In the genomic region with DNA sequence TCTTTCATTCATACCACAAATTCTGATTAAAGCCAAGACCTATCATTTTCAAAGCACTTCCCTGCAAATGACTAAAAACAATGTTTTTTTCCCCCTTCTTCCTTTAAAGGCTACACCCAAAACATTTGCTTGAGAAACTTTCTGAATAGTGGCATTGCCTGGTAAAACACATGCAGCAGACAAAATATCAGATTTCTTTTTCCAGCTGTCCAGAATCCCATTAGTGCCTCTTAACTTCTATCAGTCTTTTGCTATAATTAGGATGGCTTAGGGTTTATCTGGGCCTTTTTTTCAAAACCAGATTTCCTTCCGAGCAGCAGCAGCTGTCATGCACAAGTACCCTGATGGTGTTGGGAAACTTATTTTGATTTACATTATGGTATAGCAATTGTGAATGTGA, we compare ENCODE assay signal across 11 cellular contexts. TPM values are rescaled to one million over a fixed set of nuclear protein-coding genes. Genes with fewer than 3 reads are reported as not detected.
DNase-seq lines count a peak whose midpoint lies in the region; ATAC-seq and TF ChIP-seq lines count a peak whose summit lies in the region.
"Had no signal": no experiment of that assay in that cellular context is flagged by ENCODE, and none has a peak within 500 bp of the region (broad histone marks: within the 10 kb centered on the region; RNA-seq: fewer than 3 reads in every experiment).

No MANE protein-coding gene starts in this region.

- ATAC-seq in natural killer cell (no peak), GM18867 (IDR thresholded peaks at IDR 0.05; ENCODE audit: unreplicated experiment) (no peak)

- H3K4me1 Mint-ChIP-seq in natural killer cell: peaks cover 19% of the 10 kb centered on the region in 2 donors

- H3K27me3 ChIP-seq in sigmoid colon: no peaks in the 10 kb centered on the region

- no peak overlapping the region for H3K27ac Mint-ChIP-seq in natural killer cell

- H3K4me1 ChIP-seq in sigmoid colon: peaks cover 0 to 12% (median 5%) of the 10 kb centered on the region in 4 donors

- intact Hi-C loops in natural killer cell (cut with micrococcal nuclease): no loop called here
- intact Hi-C loops in sigmoid colon (cut with DNase I): no loop called here

- DNase-seq in DMS 273 treated with DMSO at 0.1 percent for 48 hours (lab: John Stamatoyannopoulos, UW) (peak; percentile 94), NCI-H1694 (lab: John Stamatoyannopoulos, UW) (peak; percentile 9), choroid plexus epithelial cell (ENCODE audit: low read depth) (peak; percentile 47), natural killer cell (no peak), sigmoid colon (no peak), SIG-M5 (lab: John Stamatoyannopoulos, UW) (no peak)
- no peak for DNase-seq in stimulated activated CD4-positive, alpha-beta T cell treated with anti-CD3 and anti-CD28 coated beads, Interleukin-15, amount 100 ng/mL, for 24 hours
- DNase-seq: dermis blood vessel endothelial cell, MM.1S, RPMI8226 had no signal

- peak overlapping the region in 1 of 4 donors; percentile 50 for H3K27ac ChIP-seq in sigmoid colon

- H3K9me3 ChIP-seq in sigmoid colon: no peaks in the 10 kb centered on the region

- no peaks in the 10 kb centered on the region for H3K36me3 Mint-ChIP-seq in natural killer cell

- TF ChIP-seq CTCF in choroid plexus epithelial cell (conservative IDR thresholded peaks at IDR 0.05; ENCODE audit: low read depth, low read length) (no peak), natural killer cell (IDR thresholded peaks at IDR 0.05) (no peak), sigmoid colon (IDR thresholded peaks at IDR 0.05) (no peak)

- H3K36me3 ChIP-seq in sigmoid colon: no peaks in the 10 kb centered on the region

- 41 to 73% methylated on average over 1 of the region's 1 CpG for WGBS in sigmoid colon, 2 donors

- no peak for TF ChIP-seq EP300 in sigmoid colon (IDR thresholded peaks at IDR 0.05)

- TF ChIP-seq POLR2A in sigmoid colon (IDR thresholded peaks at IDR 0.05): no peak

- no peaks in the 10 kb centered on the region for H3K9me3 Mint-ChIP-seq in natural killer cell

- H3K27me3 Mint-ChIP-seq in natural killer cell (ENCODE audit: low read depth in 2 of 2): peaks cover 35 to 41% of the 10 kb centered on the region in 2 donors

- peak overlapping the region; percentile 40 for H3K4me3 ChIP-seq in choroid plexus epithelial cell (ENCODE audit: low read depth, low read length)
- no peak overlapping the region for H3K4me3 ChIP-seq in sigmoid colon

- H3K4me3 Mint-ChIP-seq in natural killer cell: peak overlapping the region; percentile 17

RNA-seq across cellular contexts. Expression of a gene that starts 50.6 kb away (rescaled TPM):
- total RNA-seq in natural killer cell: under 1 TPM in 2 of 3 donors, not detected in 1; 0.09 to 0.75 TPM
- 1 to 10 TPM in 1 of 4 donors, under 1 TPM in 2, not detected in 1; 0.36 to 2.0 (median 0.55) TPM for total RNA-seq in sigmoid colon
- polyA plus RNA-seq in sigmoid colon: 1 to 10 TPM in 1 of 3 donors, not detected in 2; 1.5 TPM

Comparison
In these comparisons a context has a peak if more than half of its experiments do, and no peak if none do; other contexts are left out.
1. DNase-seq: peak in DMS 273 treated with DMSO at 0.1 percent for 48 hours (single experiment), NCI-H1694 (single experiment) and choroid plexus epithelial cell (single experiment); none in natural killer cell (single experiment), sigmoid colon (single experiment), SIG-M5 (single experiment) and stimulated activated CD4-positive, alpha-beta T cell treated with anti-CD3 and anti-CD28 coated beads, Interleukin-15, amount 100 ng/mL, for 24 hours (single experiment).